ENCODE assay signal across 9 cellular contexts in genomic region chr17:48429638-48430586, GRCh38. TPM values are rescaled to one million over a fixed set of nuclear protein-coding genes. Genes with fewer than 3 reads are reported as not detected.
A peak's percentile ranks its signal among the peaks of the same experiment; 100 is the strongest.
DNase-seq lines count a peak whose midpoint lies in the region; ATAC-seq and TF ChIP-seq lines count a peak whose summit lies in the region.
"Had no signal": no experiment of that assay in that cellular context is flagged by ENCODE, and none has a peak within 500 bp of the region (broad histone marks: within the 10 kb centered on the region; RNA-seq: fewer than 3 reads in every experiment).

Gene SKAP1, minus strand, starts transcription at chr17:48430214.

- ATAC-seq in GM21717 (IDR thresholded peaks at IDR 0.05; ENCODE audit: unreplicated experiment), result peak; percentile 55
- peak; percentile 69 for ATAC-seq in central memory CD8-positive, alpha-beta T cell (replicated peaks; ENCODE audit: extremely low read depth, poor library complexity, severe bottlenecking)

- TF ChIP-seq CTCF in progenitor cell of endocrine pancreas (IDR thresholded peaks at IDR 0.05; ENCODE audit: unreplicated experiment), result no peak

- peak within 1 kb of the TSS; percentile 57 for H3K4me3 ChIP-seq in BLaER1
- H3K4me3 ChIP-seq: cardiac muscle cell had no signal

- H3K4me1 Mint-ChIP-seq in central memory CD8-positive, alpha-beta T cell, result peaks cover 67% of the 10 kb centered on the region
- H3K4me1 Mint-ChIP-seq in progenitor cell of endocrine pancreas (ENCODE audit: low read depth), result peaks cover 44% of the 10 kb centered on the region

- peak within 1 kb of the TSS; percentile 99 for H3K27ac Mint-ChIP-seq in central memory CD8-positive, alpha-beta T cell (ENCODE audit: low read depth)
- no peak within 1 kb of the TSS for H3K27ac Mint-ChIP-seq in progenitor cell of endocrine pancreas

- H3K4me2 ChIP-seq in BLaER1, result peak within 1 kb of the TSS; percentile 72

- no peaks in the 10 kb centered on the region for H3K9me3 Mint-ChIP-seq in central memory CD8-positive, alpha-beta T cell
- no peaks in the 10 kb centered on the region for H3K9me3 Mint-ChIP-seq in progenitor cell of endocrine pancreas (ENCODE audit: low read depth)

- H3K27me3 Mint-ChIP-seq in central memory CD8-positive, alpha-beta T cell, result no peaks in the 10 kb centered on the region
- peaks cover 52% of the 10 kb centered on the region for H3K27me3 Mint-ChIP-seq in progenitor cell of endocrine pancreas

- no peaks in the 10 kb centered on the region for H3K36me3 ChIP-seq in BLaER1
- H3K36me3 ChIP-seq: cardiac muscle cell had no signal

- H3K4me1 ChIP-seq in BLaER1, result peaks cover 17% of the 10 kb centered on the region

- peak within 1 kb of the TSS; percentile 99 for H3K4me3 Mint-ChIP-seq in central memory CD8-positive, alpha-beta T cell
- H3K4me3 Mint-ChIP-seq in progenitor cell of endocrine pancreas (ENCODE audit: low read depth), result peak within 1 kb of the TSS; percentile 43

- peaks cover 9% of the 10 kb centered on the region; the same call in 1 of the 2 replicates for H4K20me1 ChIP-seq in BLaER1

- no peak within 1 kb of the TSS for H3K27ac ChIP-seq in BLaER1
- H3K27ac ChIP-seq: cardiac muscle cell had no signal

- peak; percentile 58 for DNase-seq in T-helper 22 cell (ENCODE audit: low read depth)
- peak in 1 of 2 donors; percentile 51 for DNase-seq in central memory CD8-positive, alpha-beta T cell (ENCODE audit: low spot score in 2 of 2)
- DNase-seq in progenitor cell of endocrine pancreas (ENCODE audit: low spot score, unreplicated experiment), result no peak
- no peak for DNase-seq in NCI-H510A treated with DMSO at 0.1 percent for 48 hours (lab: John Stamatoyannopoulos, UW)
- no peak for DNase-seq in NCI-H524 treated with DMSO at 0.1 percent for 48 hours (lab: John Stamatoyannopoulos, UW)
- DNase-seq in foreskin melanocyte, result no peak

- H3K36me3 Mint-ChIP-seq in central memory CD8-positive, alpha-beta T cell (ENCODE audit: insufficient read depth), result peaks cover 12% of the 10 kb centered on the region
- H3K36me3 Mint-ChIP-seq in progenitor cell of endocrine pancreas (ENCODE audit: insufficient read depth), result no peaks in the 10 kb centered on the region

- no peak within 1 kb of the TSS for H3K9ac ChIP-seq in BLaER1

- H3K9me3 ChIP-seq in BLaER1, result no peaks in the 10 kb centered on the region

- peaks cover 74% of the 10 kb centered on the region for H3K27me3 ChIP-seq in BLaER1

RNA-seq across cellular contexts. Expression of gene SKAP1, which starts in this region (rescaled TPM):
- 0.69 and 1.0 TPM in 2 replicates for total RNA-seq in progenitor cell of endocrine pancreas
